7 cellular contexts compared by ENCODE assay signal in genomic region chr3:101561630-101562328, GRCh38.
DNase-seq lines count a peak whose midpoint lies in the region; ATAC-seq and FAIRE-seq lines count a peak whose summit lies in the region.

TRMT10C (plus strand) TSS chr3:101561868; CDS start chr3:101564782, 2,914 bp downstream.

- peak; percentile 99 for ATAC-seq in HG02973 (IDR thresholded peaks at IDR 0.05; ENCODE audit: unreplicated experiment)

- FAIRE-seq in GM18507 (lab: Jason Lieb, UNC): peak; percentile 96

- peak; percentile 88 for DNase-seq in GM18507 (ENCODE audit: extremely low spot score, insufficient read length, low read depth)
- peak; percentile 91 to 97 for DNase-seq in NCI-H2081 (lab: John Stamatoyannopoulos, UW)
- peak; percentile 73 for DNase-seq in T1000 (lab: John Stamatoyannopoulos, UW)
- DNase-seq in astrocyte of the hippocampus (ENCODE audit: low read depth, low spot score): peak; percentile 97
- DNase-seq in hippocampal formation (lab: John Stamatoyannopoulos, UW): peak; percentile 83 to 84
- peak; percentile 96 for DNase-seq in retina

Comparison
In these comparisons a context has a peak if more than half of its experiments do, and no peak if none do; other contexts are left out.
1. Peak in every context shown above with its lines: DNase-seq and ATAC-seq.